13 cellular contexts compared by ENCODE assay signal in the genomic region with DNA sequence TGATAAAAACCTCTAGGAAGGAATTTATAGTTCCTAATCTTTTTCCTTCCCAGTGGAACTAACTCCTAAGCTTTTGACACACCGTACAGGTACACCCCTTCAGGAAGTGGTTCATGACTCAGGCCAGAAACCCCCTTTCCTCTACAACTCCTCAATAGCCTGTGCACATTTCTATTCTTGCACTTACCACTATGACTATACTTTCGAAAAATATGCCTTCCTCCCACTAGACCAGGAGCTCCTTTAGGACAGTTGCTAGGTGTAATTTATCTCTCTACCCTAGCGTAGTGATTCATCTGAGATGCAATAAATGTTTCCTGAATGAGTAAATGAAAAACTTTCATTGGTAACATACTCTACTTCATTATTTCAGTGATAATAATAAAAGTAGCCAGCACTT. TPM values are rescaled to one million over a fixed set of nuclear protein-coding genes. Genes with fewer than 3 reads are reported as not detected.
DNase-seq lines count a peak whose midpoint lies in the region; ATAC-seq and TF ChIP-seq lines count a peak whose summit lies in the region.
"Had no signal": no experiment of that assay in that cellular context is flagged by ENCODE, and none has a peak within 500 bp of the region (broad histone marks: within the 10 kb centered on the region; RNA-seq: fewer than 3 reads in every experiment).

No MANE protein-coding gene starts in this region.

- H3K27ac ChIP-seq in gastroesophageal sphincter = no peak overlapping the region
- H3K27ac ChIP-seq in colonic mucosa = no peak overlapping the region
- H3K27ac ChIP-seq: Peyer's patch, right atrium auricular region, stomach had no signal

- TF ChIP-seq CTCF in astrocyte of the spinal cord (IDR thresholded peaks at IDR 0.05; ENCODE audit: low read depth, low read length) (no peak), gastroesophageal sphincter (IDR thresholded peaks at IDR 0.05) (no peak), mucosa of descending colon (IDR thresholded peaks at IDR 0.05) (no peak), colonic mucosa (IDR thresholded peaks at IDR 0.05) (no peak)

- ATAC-seq in GM18868 (IDR thresholded peaks at IDR 0.05; ENCODE audit: unreplicated experiment) (peak; percentile 95), HG03060 (IDR thresholded peaks at IDR 0.05; ENCODE audit: low read depth, unreplicated experiment) (peak; percentile 44), gastroesophageal sphincter (no peak), mucosa of descending colon (no peak)

- H3K9ac ChIP-seq in colonic mucosa (ENCODE audit: low read depth in 2 of 2, low read length in 2 of 2) = no peak overlapping the region

- H3K27me3 ChIP-seq in gastroesophageal sphincter (no peaks in the 10 kb centered on the region), colonic mucosa (no peaks in the 10 kb centered on the region)
- H3K27me3 ChIP-seq: Peyer's patch, right atrium auricular region, stomach had no signal

- DNase-seq in AG20443 (ENCODE audit: low spot score) = peak; percentile 50
- peak; percentile 60 for DNase-seq in astrocyte of the spinal cord (ENCODE audit: low read depth, low spot score)
- DNase-seq in mucosa of gallbladder (ENCODE audit: low spot score) = no peak
- DNase-seq in mucosa of descending colon = no peak
- no peak for DNase-seq in colonic mucosa
- DNase-seq: effector CD8-positive, alpha-beta T cell; islet precursor cell; Peyer's patch; stomach had no signal

- no peaks in the 10 kb centered on the region for H3K36me3 ChIP-seq in gastroesophageal sphincter
- no peaks in the 10 kb centered on the region for H3K36me3 ChIP-seq in mucosa of descending colon (ENCODE audit: low read depth)
- H3K36me3 ChIP-seq in colonic mucosa = no peaks in the 10 kb centered on the region
- H3K36me3 ChIP-seq: Peyer's patch, right atrium auricular region, stomach had no signal

- 35 to 64% methylated on average over 3 of the region's 3 CpGs for WGBS in gastroesophageal sphincter (ENCODE audit: low coverage in 1 of 2), 2 donors

- no peak for TF ChIP-seq EP300 in gastroesophageal sphincter (IDR thresholded peaks at IDR 0.05)

- intact Hi-C loops in mucosa of descending colon (cut with DNase I, micrococcal nuclease) = no loop called here
- intact Hi-C loops in colonic mucosa (cut with DNase I) = no loop called here

- no peaks in the 10 kb centered on the region for H3K9me3 ChIP-seq in gastroesophageal sphincter
- H3K9me3 ChIP-seq in mucosa of descending colon = no peaks in the 10 kb centered on the region
- no peaks in the 10 kb centered on the region for H3K9me3 ChIP-seq in colonic mucosa
- H3K9me3 ChIP-seq: Peyer's patch, right atrium auricular region, stomach had no signal

- H3K4me3 ChIP-seq in astrocyte of the spinal cord (ENCODE audit: low read depth, low read length) (no peak overlapping the region), gastroesophageal sphincter (no peak overlapping the region), mucosa of descending colon (no peak overlapping the region), colonic mucosa (no peak overlapping the region)
- H3K4me3 ChIP-seq: Peyer's patch, right atrium auricular region, stomach had no signal

- TF ChIP-seq POLR2A in gastroesophageal sphincter (IDR thresholded peaks at IDR 0.05) = no peak

- H3K4me1 ChIP-seq in gastroesophageal sphincter = peaks cover 0 to 18% (median 0%) of the 10 kb centered on the region in 3 donors
- H3K4me1 ChIP-seq in mucosa of descending colon (ENCODE audit: low read depth) = no peaks in the 10 kb centered on the region
- H3K4me1 ChIP-seq in colonic mucosa = no peaks in the 10 kb centered on the region
- H3K4me1 ChIP-seq: Peyer's patch had no signal

- in situ Hi-C loops in astrocyte of the spinal cord (cut with HindIII; ENCODE audit: low sequenced_read_pairs) = no loop called here

RNA-seq across cellular contexts. Expression of a gene that starts 14.5 kb away (rescaled TPM):
- total RNA-seq in gastroesophageal sphincter = 10 to 100 TPM; 23.3 to 35.5 (median 25.5) TPM
- total RNA-seq in mucosa of gallbladder = 13.3 TPM
- total RNA-seq in mucosa of descending colon = 10 to 100 TPM in 1 of 3 donors, 1 to 10 TPM in 1, under 1 TPM in 1; 0.84 to 17.7 (median 1.9) TPM
- 1 to 10 TPM in 1 of 2 donors, under 1 TPM in 1; 0.79 to 2.6 TPM for total RNA-seq in colonic mucosa

Comparison
In these comparisons a context has a peak if more than half of its experiments do, and no peak if none do; other contexts are left out.
1. DNase-seq: peak in AG20443 (single experiment) and astrocyte of the spinal cord (single experiment); none in mucosa of gallbladder (single experiment), mucosa of descending colon (0 of 3) and colonic mucosa (single experiment).
2. ATAC-seq: peak in GM18868 (single experiment) and HG03060 (single experiment); none in gastroesophageal sphincter (single experiment) and mucosa of descending colon (single experiment).